Comparison of ENCODE assay signal across 1 cellular context in genomic region chr12:132084681-132085635, GRCh38.
TF ChIP-seq lines count a peak whose summit lies in the region.

No MANE protein-coding gene starts in this region.

TF ChIP-seq in HEK293, 187 proteins besides CTCF, POLR2A, EP300 and RAD21 (continued from another document and continues in another):
- TF ChIP-seq PRDM2 (tag by site-specific recombination; IDR thresholded peaks at IDR 0.05; ENCODE audit: borderline replicate concordance) (no peak), PRDM4 (tag by site-specific recombination; IDR thresholded peaks at IDR 0.05) (no peak), ZNF521 (tag by site-specific recombination; IDR thresholded peaks at IDR 0.05) (no peak), ZNF26 (tag by site-specific recombination; IDR thresholded peaks at IDR 0.05) (no peak), ZSCAN16 (tag by site-specific recombination; IDR thresholded peaks at IDR 0.05) (no peak), ZNF121 (tag by site-specific recombination; IDR thresholded peaks at IDR 0.05) (no peak), ZNF24 (tag by site-specific recombination; IDR thresholded peaks at IDR 0.05) (no peak), SCRT1 (tag by site-specific recombination; IDR thresholded peaks at IDR 0.05; ENCODE audit: borderline replicate concordance) (no peak), ZNF114 (tag by site-specific recombination; IDR thresholded peaks at IDR 0.05) (no peak), ZNF280D (tag by site-specific recombination; IDR thresholded peaks at IDR 0.05) (no peak), ZNF510 (tag by site-specific recombination; IDR thresholded peaks at IDR 0.05; ENCODE audit: insufficient replicate concordance) (no peak), PRDM10 (tag by site-specific recombination; IDR thresholded peaks at IDR 0.05) (no peak), ZNF214 (tag by site-specific recombination; IDR thresholded peaks at IDR 0.05; ENCODE audit: borderline replicate concordance) (no peak), ZNF175 (tag by site-specific recombination; IDR thresholded peaks at IDR 0.05) (no peak), SETDB1 (IDR thresholded peaks at IDR 0.05; ENCODE audit: insufficient read length, low read length) (no peak), YY2 (tag by site-specific recombination; IDR thresholded peaks at IDR 0.05) (no peak), ZNF529 (tag by site-specific recombination; IDR thresholded peaks at IDR 0.05; ENCODE audit: insufficient replicate concordance) (no peak), ZNF133 (tag by site-specific recombination; IDR thresholded peaks at IDR 0.05) (no peak), ZNF132 (tag by site-specific recombination; IDR thresholded peaks at IDR 0.05; ENCODE audit: borderline replicate concordance) (no peak), OSR2 (tag by site-specific recombination; IDR thresholded peaks at IDR 0.05) (no peak), ZNF768 (tag by site-specific recombination; IDR thresholded peaks at IDR 0.05) (no peak), SALL2 (tag by site-specific recombination; IDR thresholded peaks at IDR 0.05; ENCODE audit: borderline replicate concordance) (no peak), ZNF23 (tag by site-specific recombination; IDR thresholded peaks at IDR 0.05; ENCODE audit: borderline replicate concordance) (no peak), ZNF639 (tag by site-specific recombination; IDR thresholded peaks at IDR 0.05) (no peak), REPIN1 (tag by site-specific recombination; IDR thresholded peaks at IDR 0.05; ENCODE audit: low read depth) (no peak), ZNF341 (tag by site-specific recombination; IDR thresholded peaks at IDR 0.05; ENCODE audit: low read depth) (peak; percentile 42), ZIC2 (tag by site-specific recombination; IDR thresholded peaks at IDR 0.05) (peak; percentile 35; the same call in 1 of the 2 replicates), ZNF248 (tag by site-specific recombination; IDR thresholded peaks at IDR 0.05) (no peak), ZNF623 (tag by site-specific recombination; IDR thresholded peaks at IDR 0.05) (no peak), ZNF548 (tag by site-specific recombination; IDR thresholded peaks at IDR 0.05) (no peak), ZNF174 (tag by site-specific recombination; IDR thresholded peaks at IDR 0.05) (no peak), ZNF518A (tag by site-specific recombination; conservative IDR thresholded peaks at IDR 0.05; ENCODE audit: low read depth) (no peak), ZNF140 (tag by site-specific recombination; IDR thresholded peaks at IDR 0.05) (no peak)
